In the genomic region with DNA sequence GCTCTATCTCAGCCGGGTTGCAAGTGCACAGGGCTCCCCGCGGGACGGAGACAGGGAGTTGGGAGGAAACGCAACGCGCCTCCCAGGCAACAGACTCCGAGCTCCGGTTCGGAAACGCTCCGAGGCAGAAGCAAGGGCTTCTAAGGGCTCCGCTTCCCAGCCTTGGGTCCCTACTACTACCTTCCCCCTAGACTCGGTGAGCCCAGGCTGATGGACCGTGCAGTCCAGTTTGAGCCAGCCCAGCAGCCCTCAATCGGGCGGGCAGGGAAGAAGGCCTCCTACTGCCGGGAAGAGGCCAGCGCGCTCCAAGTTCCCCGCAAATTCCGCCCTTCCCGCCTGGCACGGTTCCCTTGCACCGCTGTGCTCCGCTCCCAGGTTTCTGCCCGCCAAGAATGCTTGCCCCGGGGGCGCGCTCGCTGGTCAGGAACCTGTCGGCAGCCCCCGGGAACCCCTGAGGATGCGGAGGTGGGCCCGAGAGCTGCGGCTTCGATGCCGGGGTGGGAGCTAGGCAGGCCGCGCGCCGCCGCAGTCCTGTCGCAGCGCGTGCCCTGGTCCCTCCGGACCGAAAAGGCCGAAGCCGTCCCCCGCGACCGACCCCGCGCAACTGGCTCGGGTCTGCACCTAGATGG, we compare ENCODE assay signal across 8 cellular contexts. TPM values are rescaled to one million over a fixed set of nuclear protein-coding genes. Genes with fewer than 3 reads are reported as not detected.
A peak's percentile ranks its signal among the peaks of the same experiment; 100 is the strongest.
DNase-seq lines count a peak whose midpoint lies in the region; ATAC-seq, FAIRE-seq and TF ChIP-seq lines count a peak whose summit lies in the region.

No MANE protein-coding gene starts in this region.

- DNase-seq in G401 (ENCODE audit: low spot score): peak; percentile 77
- DNase-seq in IMR-90: peak; percentile 59
- peak; percentile 16 for DNase-seq in activated CD4-positive, alpha-beta T cell treated with anti-CD3 and anti-CD28 coated beads, Interleukin-2, amount 50 U/mL, for 1 hour
- DNase-seq in H1 (ENCODE audit: low read depth in 1 of 2, low spot score in 2 of 2): no peak
- DNase-seq in lung microvascular endothelial cell (ENCODE audit: low read depth in 2 of 2): peak; percentile 51 to 59
- DNase-seq in stimulated activated CD8-positive, alpha-beta memory T cell treated with anti-CD3 and anti-CD28 coated beads, Interleukin-15, amount 100 ng/mL, for 24 hours (ENCODE audit: low read depth): peak; percentile 15
- DNase-seq in SHP77 (lab: John Stamatoyannopoulos, UW): no peak

- TF ChIP-seq EP300 in H1 (IDR thresholded peaks at IDR 0.05; ENCODE audit: borderline replicate concordance in 1 of 2, low read depth in 2 of 2, low read length in 2 of 2): no peak

- no peak for TF ChIP-seq POLR2A in IMR-90 (IDR thresholded peaks at IDR 0.05; ENCODE audit: low read depth, low read length)
- peak in 1 of 2 experiments; percentile 13; a peak in 1 of 3 replicates for TF ChIP-seq POLR2A in H1 (IDR thresholded peaks at IDR 0.05; ENCODE audit: control extremely low read depth in 1 of 2, low read depth in 2 of 2, low read length in 2 of 2)

- H3K9me3 ChIP-seq in IMR-90 (ENCODE audit: control insufficient read depth, insufficient read depth, low read length): peaks cover 3% of the 10 kb centered on the region; the same call in 1 of the 2 replicates
- peaks cover 0 to 2% of the 10 kb centered on the region in 2 experiments; a peak in 1 of 4 replicates for H3K9me3 ChIP-seq in H1 (ENCODE audit: insufficient read depth in 2 of 2, low read depth in 1 of 2, low read length in 1 of 2)

- peak overlapping the region; percentile 73 for H3K27ac ChIP-seq in IMR-90 (ENCODE audit: insufficient read depth, low read length)
- H3K27ac ChIP-seq in H1 (ENCODE audit: low read depth, low read length): no peak overlapping the region

- intact Hi-C loops in IMR-90 (cut with micrococcal nuclease): no loop called here

- H3K4me3 ChIP-seq in IMR-90 (ENCODE audit: insufficient read depth, low read depth, low read length): peak overlapping the region; percentile 41
- peak overlapping the region; percentile 53 to 64 (median 59) for H3K4me3 ChIP-seq in H1 (ENCODE audit: extremely low read depth in 1 of 4, insufficient read depth in 2 of 4, low read depth in 3 of 4, low read length in 4 of 4)

- H3K9ac ChIP-seq in IMR-90 (ENCODE audit: low read depth, low read length) (peak overlapping the region; percentile 84), H1 (replicated peaks in 1 of 4; ENCODE audit: extremely low read depth in 1 of 4, low read depth in 3 of 4, low read length in 3 of 4) (peak overlapping the region; percentile 36 to 88 (median 71))

- peaks cover 8 to 28% of the 10 kb centered on the region in 2 experiments; a peak in 2 of 4 replicates for H3K79me1 ChIP-seq in IMR-90 (ENCODE audit: low read depth in 1 of 2, low read length in 2 of 2)
- no peaks in the 10 kb centered on the region for H3K79me1 ChIP-seq in H1 (ENCODE audit: low read depth, low read length)

- peak overlapping the region; percentile 22; the same call in 1 of the 2 replicates for H3K56ac ChIP-seq in IMR-90 (ENCODE audit: extremely low read depth, insufficient read depth, low read length)
- no peak overlapping the region for H3K56ac ChIP-seq in H1 (replicated peaks; ENCODE audit: insufficient read length, low read depth, low read length)

- H4K8ac ChIP-seq in IMR-90 (ENCODE audit: low read depth in 2 of 2, low read length in 2 of 2): peak overlapping the region; percentile 65 to 86
- H4K8ac ChIP-seq in H1 (ENCODE audit: extremely low read depth, insufficient read depth, low read length): peak overlapping the region; percentile 97

- H3K27me3 ChIP-seq in IMR-90 (ENCODE audit: control insufficient read depth, insufficient read depth, low read length) (no peaks in the 10 kb centered on the region), H1 (replicated peaks in 1 of 4; ENCODE audit: control insufficient read depth in 3 of 4, extremely low read depth in 1 of 4, insufficient read depth in 3 of 4, low read length in 3 of 4) (peaks cover 4 to 28% (median 19%) of the 10 kb centered on the region in 4 experiments)

- peaks cover 6% of the 10 kb centered on the region; the same call in 1 of the 2 replicates for H3K9me1 ChIP-seq in IMR-90 (ENCODE audit: insufficient read depth, low read length)

- CTCF ChIA-PET in IMR-90 (lab: Yijun Ruan, JAX) (interaction anchor here (0.7 to 3.4 kb wide), 3 partner anchors 14 to 129 kb away, joined by 3 to 15 read pairs (median 4); no protein-coding TSS in a partner anchor), H1 (lab: Charles Lee; ENCODE audit: partially characterized antibody) (interaction anchor here (0.8 to 4.9 kb wide), 11 partner anchors 8 to 129 kb away, joined by 3 to 66 read pairs (median 4); no protein-coding TSS in a partner anchor)

- peak overlapping the region; percentile 21; the same call in 1 of the 2 replicates for H4K5ac ChIP-seq in IMR-90 (ENCODE audit: low read depth, low read length)
- no peak overlapping the region for H4K5ac ChIP-seq in H1 (ENCODE audit: insufficient read length, low read depth, low read length)

- H2BK120ac ChIP-seq in IMR-90 (ENCODE audit: low read depth, low read length): peak overlapping the region; percentile 30; the same call in 1 of the 2 replicates
- H2BK120ac ChIP-seq in H1 (replicated peaks; ENCODE audit: low read depth, low read length): no peak overlapping the region

- H2BK5ac ChIP-seq in IMR-90 (ENCODE audit: low read depth, low read length, poor library complexity, severe bottlenecking): no peak overlapping the region
- no peak overlapping the region; the same call in 1 of the 2 replicates for H2BK5ac ChIP-seq in H1 (ENCODE audit: low read depth, low read length)

- H3K18ac ChIP-seq in IMR-90 (ENCODE audit: low read depth, low read length) (peak overlapping the region; percentile 37; the same call in 1 of the 2 replicates), H1 (ENCODE audit: extremely low read depth, low read length) (peak overlapping the region; percentile 80)

- H2BK20ac ChIP-seq in IMR-90 (ENCODE audit: low read depth, low read length): no peak overlapping the region
- H2BK20ac ChIP-seq in H1 (ENCODE audit: low read length): no peak overlapping the region

- H3K79me2 ChIP-seq in H1 (ENCODE audit: control insufficient read depth in 1 of 2, insufficient read depth in 2 of 2, low read length in 2 of 2): no peaks in the 10 kb centered on the region

- peak overlapping the region; percentile 72 for H4K91ac ChIP-seq in IMR-90 (ENCODE audit: insufficient read depth, low read depth, low read length)
- peak overlapping the region; percentile 70 for H4K91ac ChIP-seq in H1 (replicated peaks; ENCODE audit: insufficient read length, low read length)

- H2BK15ac ChIP-seq in IMR-90 (ENCODE audit: low read depth, low read length) (peak overlapping the region; percentile 62; the same call in 1 of the 3 replicates), H1 (ENCODE audit: low read length) (0 out of 2 replicates have a peak overlapping the region, but pooled peaks have one; percentile 31)

- peak overlapping the region; percentile 97 for H2AFZ ChIP-seq in IMR-90 (replicated peaks; ENCODE audit: low read length, poor library complexity)
- peak overlapping the region; percentile 69; the same call in 1 of the 2 replicates for H2AFZ ChIP-seq in H1 (ENCODE audit: low read length)

- TF ChIP-seq CTCF in IMR-90 (conservative IDR thresholded peaks at IDR 0.05; ENCODE audit: low read depth, low read length) (peak; percentile 13; the same call in 1 of the 2 replicates), H1 (IDR thresholded peaks at IDR 0.05; ENCODE audit: control extremely low read depth in 1 of 3, insufficient read depth in 1 of 3, low read depth in 1 of 3, low read length in 3 of 3) (peak in 1 of 3 experiments; percentile 1; a peak in 1 of 4 replicates)

- dilution Hi-C loops in IMR-90 (cut with HindIII; ENCODE audit: low sequenced_read_pairs, unreplicated experiment): no loop called here

- H3K23ac ChIP-seq in IMR-90 (ENCODE audit: low read depth, low read length) (peak overlapping the region; percentile 74), H1 (ENCODE audit: insufficient read length) (no peak overlapping the region)

- H2AK5ac ChIP-seq in IMR-90 (ENCODE audit: low read depth, low read length) (no peak overlapping the region), H1 (ENCODE audit: low read depth, low read length) (0 out of 2 replicates have a peak overlapping the region, but pooled peaks have one; percentile 24)

- H4K20me1 ChIP-seq in IMR-90 (ENCODE audit: insufficient read depth, low read length) (no peaks in the 10 kb centered on the region), H1 (replicated peaks in 1 of 2; ENCODE audit: control insufficient read depth in 1 of 2, insufficient read depth in 2 of 2, low read length in 2 of 2) (no peaks in the 10 kb centered on the region)

- POLR2A ChIA-PET in IMR-90 (lab: Charles Lee; ENCODE audit: unreplicated experiment): interaction anchor here (0.6 to 1.2 kb wide), 2 partner anchors 8 to 210 kb away, joined by 3 to 4 read pairs; no protein-coding TSS in a partner anchor
- POLR2A ChIA-PET in H1 (lab: Charles Lee; ENCODE audit: partially characterized antibody): interaction anchor here (0.6 to 3.7 kb wide), 12 partner anchors 11 to 226 kb away, joined by 3 to 34 read pairs (median 3); partner anchors contain the start of genes EPM2AIP1 and MLH1

- peaks cover 18% of the 10 kb centered on the region for H3K23me2 ChIP-seq in H1 (ENCODE audit: low read depth, low read length)

- H2AK9ac ChIP-seq in IMR-90 (replicated peaks; ENCODE audit: low read depth, low read length, poor library complexity): peak overlapping the region; percentile 56

- H3K4me2 ChIP-seq in IMR-90 (ENCODE audit: low read depth, low read length) (peak overlapping the region; percentile 79), H1 (ENCODE audit: insufficient read depth in 1 of 2, low read depth in 2 of 2, low read length in 2 of 2) (peak overlapping the region; percentile 91 to 95)

- in situ Hi-C loops in G401 (cut with HindIII; ENCODE audit: low sequenced_read_pairs): no loop called here
- in situ Hi-C loops in IMR-90 (cut with MboI; ENCODE audit: low sequenced_read_pairs): no loop called here

- H3K4me1 ChIP-seq in IMR-90 (ENCODE audit: control insufficient read depth, insufficient read depth, low read length): peaks cover 8% of the 10 kb centered on the region
- peaks cover 0 to 10% (median 1%) of the 10 kb centered on the region in 4 experiments; a peak in 4 of 7 replicates for H3K4me1 ChIP-seq in H1 (replicated peaks in 1 of 4; ENCODE audit: control insufficient read depth in 3 of 4, insufficient read depth in 4 of 4, low read length in 3 of 4)

- H3K14ac ChIP-seq in IMR-90 (replicated peaks; ENCODE audit: low read depth, low read length) (peak overlapping the region; percentile 53), H1 (ENCODE audit: insufficient read length) (no peak overlapping the region)

- ATAC-seq in GM21515 (IDR thresholded peaks at IDR 0.05; ENCODE audit: unreplicated experiment) (peak; percentile 50), IMR-90 (ENCODE audit: low read depth) (peak; percentile 78)

- TF ChIP-seq RAD21 in IMR-90 (IDR thresholded peaks at IDR 0.05; ENCODE audit: low read length) (no peak), H1 (IDR thresholded peaks at IDR 0.05 in 1 of 2, conservative IDR thresholded peaks at IDR 0.05 in 1 of 2; ENCODE audit: low read depth in 2 of 2, low read length in 2 of 2) (no peak)

- H3K36me3 ChIP-seq in IMR-90 (ENCODE audit: control insufficient read depth, insufficient read depth, low read length) (no peaks in the 10 kb centered on the region), H1 (ENCODE audit: control insufficient read depth in 2 of 4, insufficient read depth in 4 of 4, low read length in 3 of 4) (no peaks in the 10 kb centered on the region)

- peak overlapping the region; percentile 84 for H2BK12ac ChIP-seq in H1 (ENCODE audit: low read depth, low read length)

- H3K4ac ChIP-seq in IMR-90 (ENCODE audit: low read depth, low read length) (peak overlapping the region; percentile 55), H1 (replicated peaks; ENCODE audit: insufficient read length, low read depth, low read length) (peak overlapping the region; percentile 42)

- no TSS peak for BruUV-seq in IMR-90 (replicated peaks; lab: Mats Ljungman, UMichigan)

- FAIRE-seq in H1 (lab: Jason Lieb, UNC): no peak

- WGBS in IMR-90 (ENCODE audit: extremely low coverage in 2 of 2, insufficient read length in 1 of 2), 2 experiments: 0% methylated on average over 25 of the region's 56 CpGs; no CpG with 5 or more reads in 1 of the 2 experiments
- 3% methylated on average over 43 of the region's 56 CpGs; no CpG with 5 or more reads in 1 of the 2 experiments for WGBS in H1 (ENCODE audit: extremely low coverage in 1 of 2, insufficient coverage in 1 of 2, insufficient read length in 1 of 2, insufficient replicate concordance in 2 of 2, low coverage in 1 of 2, low lambda C conversion rate in 2 of 2, missing lambda C conversion rate in 1 of 2), 2 experiments

RNA-seq across cellular contexts. Expression of gene TRANK1, which starts 0.7 kb away (rescaled TPM):
- total RNA-seq in G401 (2014; rRNA removed; shearing (Covaris generic)): 0.18 and 0.44 TPM in 2 replicates
- total RNA-seq in IMR-90 (2012; rRNA removed) (8.9 and 12.7 TPM in 2 replicates), lung microvascular endothelial cell (4.0 and 6.1 TPM in 2 replicates)
- polyA plus RNA-seq in IMR-90 (2012; rRNA removed) (5.1 and 7.9 TPM in 2 replicates), H1 (2011; rRNA removed) (2.9 and 3.9 TPM in 2 replicates)
- 2.3 and 4.8 TPM in 2 replicates for polyA plus RNA-seq in IMR-90 (2012; cell fraction: cytosol; rRNA removed)
- polyA plus RNA-seq in IMR-90 (2012; cell fraction: nucleus; rRNA removed; ENCODE audit: low replicate concordance): 28.9 and 84.8 TPM in 2 replicates
- 8.8 TPM in 2 replicates for total RNA-seq in H1 (2021; fragmentation: NEBNext Ultra II Directional; extraction: Animal tissue kit (Norgen Biotek cat#: 25700))
- 4.0 TPM for polyA plus RNA-seq in H1 (2011; cell fraction: cytosol; rRNA removed)
- 6.2 TPM for polyA plus RNA-seq in H1 (2011; cell fraction: nucleus; rRNA removed)
- 3.0 to 5.2 TPM (median 4.6 TPM) in 4 replicates for polyA plus RNA-seq in H1 (2012, experiment 1 of 2)
- 0.25 TPM for polyA plus RNA-seq in H1 (2012, experiment 2 of 2)
- 0.99 TPM for polyA plus RNA-seq in H1 (2013, experiment 1 of 2)
- polyA plus RNA-seq in H1 (2013, experiment 2 of 2): 0.81 TPM
- 10.2 and 11.5 TPM in 2 replicates for polyA minus RNA-seq in H1 (2011; rRNA and poly(A)+ RNA removed)
- polyA minus RNA-seq in H1 (2011; cell fraction: cytosol; rRNA and poly(A)+ RNA removed): 5.1 TPM
- 8.1 TPM for polyA minus RNA-seq in H1 (2011; cell fraction: nucleus; rRNA and poly(A)+ RNA removed)

RNA-seq across cellular contexts. Expression of gene EPM2AIP1, which starts 48.8 kb away (rescaled TPM):
- total RNA-seq in G401 (2014; rRNA removed; shearing (Covaris generic)): 11.4 and 14.7 TPM in 2 replicates
- total RNA-seq in IMR-90 (2012; rRNA removed): 13.4 and 21.9 TPM in 2 replicates
- polyA plus RNA-seq in IMR-90 (2012; rRNA removed): 4.7 and 6.4 TPM in 2 replicates
- polyA plus RNA-seq in IMR-90 (2012; cell fraction: cytosol; rRNA removed): 1.4 and 1.5 TPM in 2 replicates
- polyA plus RNA-seq in IMR-90 (2012; cell fraction: nucleus; rRNA removed; ENCODE audit: low replicate concordance): 2.9 and 9.6 TPM in 2 replicates
- 9.0 and 11.9 TPM in 2 replicates for total RNA-seq in H1 (2021; fragmentation: NEBNext Ultra II Directional; extraction: Animal tissue kit (Norgen Biotek cat#: 25700))
- polyA plus RNA-seq in H1 (2011; rRNA removed): 5.2 and 6.6 TPM in 2 replicates
- polyA plus RNA-seq in H1 (2011; cell fraction: cytosol; rRNA removed): 8.9 TPM
- 6.5 TPM for polyA plus RNA-seq in H1 (2011; cell fraction: nucleus; rRNA removed)
- 4.9 to 8.6 TPM (median 6.4 TPM) in 4 replicates for polyA plus RNA-seq in H1 (2012, experiment 1 of 2)
- 0.56 TPM for polyA plus RNA-seq in H1 (2012, experiment 2 of 2)
- 11.6 TPM for polyA plus RNA-seq in H1 (2013, experiment 1 of 2)
- polyA plus RNA-seq in H1 (2013, experiment 2 of 2): 10.5 TPM
- 11.3 and 12.1 TPM in 2 replicates for polyA minus RNA-seq in H1 (2011; rRNA and poly(A)+ RNA removed)
- polyA minus RNA-seq in H1 (2011; cell fraction: cytosol; rRNA and poly(A)+ RNA removed): 5.3 TPM
- polyA minus RNA-seq in H1 (2011; cell fraction: nucleus; rRNA and poly(A)+ RNA removed): 36.6 TPM
- total RNA-seq in lung microvascular endothelial cell: 7.4 and 11.1 TPM in 2 replicates

RNA-seq across cellular contexts. Expression of gene MLH1, which starts 49.2 kb away (rescaled TPM):
- 82.5 and 84.7 TPM in 2 replicates for total RNA-seq in G401 (2014; rRNA removed; shearing (Covaris generic))
- 46.7 and 54.1 TPM in 2 replicates for total RNA-seq in IMR-90 (2012; rRNA removed)
- polyA plus RNA-seq in IMR-90 (2012; rRNA removed): 30.2 and 34.5 TPM in 2 replicates
- 6.9 and 18.5 TPM in 2 replicates for polyA plus RNA-seq in IMR-90 (2012; cell fraction: cytosol; rRNA removed)
- polyA plus RNA-seq in IMR-90 (2012; cell fraction: nucleus; rRNA removed; ENCODE audit: low replicate concordance): 8.5 and 22.8 TPM in 2 replicates
- 47.3 and 51.1 TPM in 2 replicates for total RNA-seq in H1 (2021; fragmentation: NEBNext Ultra II Directional; extraction: Animal tissue kit (Norgen Biotek cat#: 25700))
- polyA plus RNA-seq in H1 (2011; rRNA removed): 28.4 and 36.4 TPM in 2 replicates
- polyA plus RNA-seq in H1 (2011; cell fraction: cytosol; rRNA removed): 37.5 TPM
- polyA plus RNA-seq in H1 (2011; cell fraction: nucleus; rRNA removed): 59.1 TPM
- polyA plus RNA-seq in H1 (2012, experiment 1 of 2): 44.1 to 66.1 TPM (median 46.4 TPM) in 4 replicates
- 10.7 TPM for polyA plus RNA-seq in H1 (2012, experiment 2 of 2)
- polyA plus RNA-seq in H1 (2013, experiment 1 of 2): 33.7 TPM
- polyA plus RNA-seq in H1 (2013, experiment 2 of 2): 28.7 TPM
- polyA minus RNA-seq in H1 (2011; rRNA and poly(A)+ RNA removed): 76.8 and 90.3 TPM in 2 replicates
- 42.9 TPM for polyA minus RNA-seq in H1 (2011; cell fraction: cytosol; rRNA and poly(A)+ RNA removed)
- polyA minus RNA-seq in H1 (2011; cell fraction: nucleus; rRNA and poly(A)+ RNA removed): 59.3 TPM
- total RNA-seq in lung microvascular endothelial cell: 29.4 and 31.8 TPM in 2 replicates

Comparison
In these comparisons a context has a peak if more than half of its experiments do, and no peak if none do; other contexts are left out.
1. DNase-seq: peak in G401 (single experiment), IMR-90 (single experiment), activated CD4-positive, alpha-beta T cell treated with anti-CD3 and anti-CD28 coated beads, Interleukin-2, amount 50 U/mL, for 1 hour (single experiment), lung microvascular endothelial cell (2 of 2) and stimulated activated CD8-positive, alpha-beta memory T cell treated with anti-CD3 and anti-CD28 coated beads, Interleukin-15, amount 100 ng/mL, for 24 hours (single experiment); none in H1 (0 of 2) and SHP77 (0 of 2).